In genomic region chr3:53709856-53710674, GRCh38 we compare ENCODE assay signal across 8 cellular contexts.
DNase-seq lines count a peak whose midpoint lies in the region; ATAC-seq and TF ChIP-seq lines count a peak whose summit lies in the region.

No MANE protein-coding gene starts in this region.

- peak overlapping the region; percentile 70 for H3K4me2 ChIP-seq in OCI-LY3 (ENCODE audit: low read length)

- no peaks in the 10 kb centered on the region for H3K27me3 Mint-ChIP-seq in natural killer cell (ENCODE audit: low read depth in 2 of 2)

- H3K9me3 ChIP-seq in OCI-LY3 (ENCODE audit: insufficient read depth, low read length), result no peaks in the 10 kb centered on the region

- no peaks in the 10 kb centered on the region for H3K27me3 ChIP-seq in OCI-LY3 (ENCODE audit: low read depth, low read length)

- H3K79me2 ChIP-seq in OCI-LY3 (ENCODE audit: low read length), result no peaks in the 10 kb centered on the region

- peak overlapping the region; percentile 22; the same call in 1 of the 2 replicates for H3K9ac ChIP-seq in OCI-LY3 (ENCODE audit: low read length)

- no peak overlapping the region for H3K4me3 Mint-ChIP-seq in natural killer cell

- H3K9me3 Mint-ChIP-seq in natural killer cell, result no peaks in the 10 kb centered on the region

- peak overlapping the region; percentile 19 for H3K4me3 ChIP-seq in OCI-LY3 (ENCODE audit: low read length)

- peak overlapping the region; percentile 95 for H2AFZ ChIP-seq in OCI-LY3 (ENCODE audit: low read depth, low read length)

- H3K4me1 Mint-ChIP-seq in natural killer cell, result peaks cover 4 to 5% of the 10 kb centered on the region in 2 donors

- no peak overlapping the region for H3K27ac Mint-ChIP-seq in natural killer cell

- no peaks in the 10 kb centered on the region for H3K36me3 Mint-ChIP-seq in natural killer cell

- no peaks in the 10 kb centered on the region for H4K20me1 ChIP-seq in OCI-LY3 (ENCODE audit: insufficient read depth, low read length)

- intact Hi-C loops in natural killer cell (cut with micrococcal nuclease), result loop anchor here (1.0 to 5.0 kb wide), 3 partner anchors 335 to 598 kb away; no protein-coding TSS in a partner anchor

- ATAC-seq in natural killer cell, result peak; percentile 68 to 87 (median 83)

- H3K27ac ChIP-seq in OCI-LY3 (ENCODE audit: low read length), result no peak overlapping the region

- peak; percentile 40 for DNase-seq in activated gamma-delta T cell treated with Interleukin-2 at 50 U/mL for 16 hours
- DNase-seq in activated gamma-delta T cell (lab: John Stamatoyannopoulos, UW), result no peak
- peak; percentile 45 for DNase-seq in HK-2 (ENCODE audit: unreplicated experiment)
- peak; percentile 47 for DNase-seq in activated T-cell treated with anti-CD3 and anti-CD28 coated beads, Interleukin-2, amount 50 U/mL, for 1 hour
- peak; percentile 53 for DNase-seq in fibroblast of gingiva (ENCODE audit: low read depth)
- DNase-seq in natural killer cell, result peak; percentile 31
- DNase-seq in stimulated activated naive CD4-positive, alpha-beta T cell (lab: John Stamatoyannopoulos, UW), result peak; percentile 9 to 47 (median 28)

- H3K4me1 ChIP-seq in OCI-LY3 (ENCODE audit: low read length), result peaks cover 33% of the 10 kb centered on the region

- H3K36me3 ChIP-seq in OCI-LY3 (replicated peaks; ENCODE audit: low read depth, low read length), result no peaks in the 10 kb centered on the region

- TF ChIP-seq CTCF in OCI-LY3 (IDR thresholded peaks at IDR 0.05; ENCODE audit: low read depth, low read length) (peak; percentile 95), natural killer cell (IDR thresholded peaks at IDR 0.05) (peak; percentile 74)
